ENCODE assay signal across 9 cellular contexts in the genomic region with DNA sequence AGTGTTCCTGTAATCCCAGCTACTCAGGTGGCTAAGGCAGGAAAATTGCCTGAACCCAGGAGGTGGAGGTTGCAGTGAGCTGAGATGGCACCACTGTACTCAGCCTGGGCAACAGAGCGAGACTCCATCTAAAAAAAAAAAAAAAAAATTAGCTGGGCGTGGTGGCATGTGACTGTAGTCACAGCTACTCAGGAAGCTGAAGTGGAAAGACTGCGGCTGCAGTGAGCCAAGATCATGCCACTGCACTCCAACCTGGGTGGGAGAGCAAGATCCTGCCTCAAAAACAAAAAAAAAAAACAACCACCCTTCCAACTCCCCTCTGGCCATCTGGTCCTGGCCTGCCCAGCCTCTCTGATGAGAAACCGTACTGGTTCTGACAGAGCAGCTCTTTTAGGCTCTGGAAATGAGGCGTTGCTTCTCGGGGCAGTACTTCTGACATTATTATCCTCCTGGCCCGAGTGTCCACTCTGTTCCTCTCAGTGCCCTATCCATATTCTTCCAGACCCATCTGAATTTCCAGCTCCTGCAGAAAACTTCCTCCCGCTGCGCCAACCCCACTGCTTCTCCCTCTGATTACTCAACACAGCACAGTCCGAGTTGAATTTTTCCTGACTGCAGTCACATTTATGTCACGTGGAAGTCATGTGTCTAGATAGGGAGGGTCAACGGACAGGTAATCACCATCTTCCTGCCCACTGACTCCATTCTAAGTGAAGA. TPM values are rescaled to one million over a fixed set of nuclear protein-coding genes. Genes with fewer than 3 reads are reported as not detected.
DNase-seq lines count a peak whose midpoint lies in the region; ATAC-seq and TF ChIP-seq lines count a peak whose summit lies in the region.
"Had no signal": no experiment of that assay in that cellular context is flagged by ENCODE, and none has a peak within 500 bp of the region (broad histone marks: within the 10 kb centered on the region; RNA-seq: fewer than 3 reads in every experiment).

No MANE protein-coding gene starts in this region.

- no peaks in the 10 kb centered on the region for H3K27me3 Mint-ChIP-seq in T-helper 1 cell treated with Interleukin-12 subunit alpha and Interleukin-12 subunit beta and Interleukin-4 antibody, amounts not matched to agents 30 μg/mL and 1 μg/mL, for 36 hours (ENCODE audit: low read depth)

- H3K4me3 ChIP-seq in mammary epithelial cell (replicated peaks in 1 of 3; ENCODE audit: insufficient read depth in 1 of 3, low read depth in 2 of 3, low read length in 3 of 3) (no peak overlapping the region), stomach (no peak overlapping the region)

- CTCF ChIA-PET in mammary epithelial cell (lab: Charles Lee; ENCODE audit: low non-redundant PET): interaction anchor here (0.5 to 0.6 kb wide), 2 partner anchors 58 to 73 kb away, joined by 3 to 7 read pairs; no protein-coding TSS in a partner anchor

- no peak for ATAC-seq in HG02870 (IDR thresholded peaks at IDR 0.05; ENCODE audit: unreplicated experiment)

- intact Hi-C loops in mammary epithelial cell (cut with micrococcal nuclease) (no loop called here), stomach (cut with DNase I; ENCODE audit: low total_unique reads) (no loop called here)

- 4% methylated on average over 10 of the region's 12 CpGs for WGBS in mammary epithelial cell (ENCODE audit: low coverage, missing lambda C conversion rate)
- WGBS in stomach, 5 donors: 47 to 58% (median 55%) methylated on average over 12 of the region's 12 CpGs

- peak overlapping the region; percentile 5 for H3K27ac Mint-ChIP-seq in T-helper 1 cell treated with Interleukin-12 subunit alpha and Interleukin-12 subunit beta and Interleukin-4 antibody, amounts not matched to agents 30 μg/mL and 1 μg/mL, for 36 hours

- DNase-seq in T-helper 1 cell: no peak
- DNase-seq in mammary epithelial cell: peak; percentile 70
- peak; percentile 70 for DNase-seq in islet precursor cell
- no peak for DNase-seq in stomach
- DNase-seq in stimulated activated CD4-positive, alpha-beta T cell treated with anti-CD3 and anti-CD28 coated beads, Interleukin-4, amount 100 ng/mL, for 24 hours: no peak
- no peak for DNase-seq in activated gamma-delta T cell treated with Interleukin-2 at 50 U/mL for 16 hours

- TF ChIP-seq EP300 in stomach (IDR thresholded peaks at IDR 0.05): no peak

- TF ChIP-seq CTCF in mammary epithelial cell (conservative IDR thresholded peaks at IDR 0.05 in 1 of 2, IDR thresholded peaks at IDR 0.05 in 1 of 2; ENCODE audit: extremely low read depth in 1 of 2, insufficient read depth in 1 of 2, low read depth in 1 of 2, low read length in 2 of 2): no peak
- no peak for TF ChIP-seq CTCF in stomach (IDR thresholded peaks at IDR 0.05)

- dilution Hi-C loops in mammary epithelial cell (cut with HindIII; ENCODE audit: low sequenced_read_pairs): no loop called here

- H3K27me3 ChIP-seq in mammary epithelial cell (ENCODE audit: insufficient read depth, low read length) (no peaks in the 10 kb centered on the region), stomach (no peaks in the 10 kb centered on the region)

- no peaks in the 10 kb centered on the region for H4K20me1 ChIP-seq in mammary epithelial cell (ENCODE audit: insufficient read depth, low read length)

- no peak overlapping the region for H3K4me3 Mint-ChIP-seq in T-helper 1 cell treated with Interleukin-12 subunit alpha and Interleukin-12 subunit beta and Interleukin-4 antibody, amounts not matched to agents 30 μg/mL and 1 μg/mL, for 36 hours

- H3K36me3 ChIP-seq in mammary epithelial cell (ENCODE audit: insufficient read depth, low read length) (peaks cover 3% of the 10 kb centered on the region), stomach (peaks cover 34 to 46% (median 46%) of the 10 kb centered on the region in 4 donors)

- H2AFZ ChIP-seq in mammary epithelial cell (ENCODE audit: low read depth, low read length): peak overlapping the region; percentile 64

- H3K9ac ChIP-seq in mammary epithelial cell (ENCODE audit: insufficient read depth, low read length): no peak overlapping the region

- peaks cover 25% of the 10 kb centered on the region for H3K79me2 ChIP-seq in mammary epithelial cell (ENCODE audit: insufficient read depth, low read length)

- H3K9me3 Mint-ChIP-seq in T-helper 1 cell treated with Interleukin-12 subunit alpha and Interleukin-12 subunit beta and Interleukin-4 antibody, amounts not matched to agents 30 μg/mL and 1 μg/mL, for 36 hours: no peaks in the 10 kb centered on the region

- BruUV-seq in mammary epithelial cell (replicated peaks; lab: Mats Ljungman, UMichigan): no TSS peak

- H3K4me2 ChIP-seq in mammary epithelial cell (ENCODE audit: insufficient read depth, low read depth, low read length): peak overlapping the region; percentile 58

- peaks cover 10% of the 10 kb centered on the region for H3K36me3 Mint-ChIP-seq in T-helper 1 cell treated with Interleukin-12 subunit alpha and Interleukin-12 subunit beta and Interleukin-4 antibody, amounts not matched to agents 30 μg/mL and 1 μg/mL, for 36 hours (ENCODE audit: low read depth)

- peaks cover 18% of the 10 kb centered on the region for H3K4me1 Mint-ChIP-seq in T-helper 1 cell treated with Interleukin-12 subunit alpha and Interleukin-12 subunit beta and Interleukin-4 antibody, amounts not matched to agents 30 μg/mL and 1 μg/mL, for 36 hours (ENCODE audit: low read depth)

- peaks cover 55% of the 10 kb centered on the region for H3K4me1 ChIP-seq in mammary epithelial cell (ENCODE audit: insufficient read depth, low read length)
- peaks cover 22 to 56% (median 46%) of the 10 kb centered on the region in 4 donors for H3K4me1 ChIP-seq in stomach

- H3K27ac ChIP-seq in mammary epithelial cell (ENCODE audit: insufficient read depth, low read depth, low read length): peak overlapping the region; percentile 28
- H3K27ac ChIP-seq in stomach: peak overlapping the region in 4 of 5 donors; percentile 26 to 52 (median 44)
- H3K27ac ChIP-seq: 22Rv1 had no signal

- in situ Hi-C loops in mammary epithelial cell (cut with MboI; ENCODE audit: low sequenced_read_pairs in 2 of 2): no loop called here

- TF ChIP-seq POLR2A in stomach (IDR thresholded peaks at IDR 0.05): no peak

- no peaks in the 10 kb centered on the region for H3K9me3 ChIP-seq in mammary epithelial cell (replicated peaks; ENCODE audit: insufficient read depth, low read length)
- no peaks in the 10 kb centered on the region for H3K9me3 ChIP-seq in stomach

RNA-seq across cellular contexts. Expression of a gene that starts 13.3 kb away (rescaled TPM):
- total RNA-seq in mammary epithelial cell (10 to 100 TPM; 29.2 to 33.2 TPM), stomach (10 to 100 TPM; 22.0 to 62.5 (median 48.8) TPM)
- polyA plus RNA-seq in mammary epithelial cell (11.5 TPM), stomach (10 to 100 TPM; 17.6 to 28.9 (median 19.7) TPM)
- 40.6 TPM for polyA minus RNA-seq in mammary epithelial cell

RNA-seq across cellular contexts. Expression of a gene that starts 44.0 kb away (rescaled TPM):
- 10 to 100 TPM; 19.2 to 20.8 TPM for total RNA-seq in mammary epithelial cell
- polyA plus RNA-seq in mammary epithelial cell: 20.1 TPM
- 12.4 TPM for polyA minus RNA-seq in mammary epithelial cell
- 10 to 100 TPM; 17.4 to 80.5 (median 30.4) TPM for total RNA-seq in stomach
- 10 to 100 TPM; 11.0 to 25.7 (median 20.2) TPM for polyA plus RNA-seq in stomach

Comparison
In these comparisons a context has a peak if more than half of its experiments do, and no peak if none do; other contexts are left out.
1. DNase-seq: peak in mammary epithelial cell (single experiment) and islet precursor cell (single experiment); none in T-helper 1 cell (0 of 5), stomach (single experiment), stimulated activated CD4-positive, alpha-beta T cell treated with anti-CD3 and anti-CD28 coated beads, Interleukin-4, amount 100 ng/mL, for 24 hours (single experiment) and activated gamma-delta T cell treated with Interleukin-2 at 50 U/mL for 16 hours (single experiment).